In the genomic region with DNA sequence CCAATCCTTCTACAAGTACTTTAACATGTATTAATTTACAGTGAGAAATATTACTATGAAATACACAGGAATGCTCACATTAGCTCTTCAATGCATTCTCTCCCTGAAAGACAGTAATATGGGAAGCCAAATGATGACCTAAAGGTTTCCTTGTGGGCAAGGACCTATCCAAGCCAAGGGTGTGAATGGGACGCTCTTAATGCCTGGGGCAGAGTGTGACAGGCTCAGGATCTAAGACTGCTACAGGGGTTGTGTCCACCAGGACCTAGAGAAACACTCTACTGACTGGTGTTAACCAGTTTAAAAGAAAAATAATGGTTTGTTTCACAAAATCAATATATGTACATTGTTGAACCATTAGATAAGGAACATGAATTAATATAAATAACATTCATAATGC, we compare ENCODE assay signal across 24 cellular contexts.
DNase-seq lines count a peak whose midpoint lies in the region; ATAC-seq and TF ChIP-seq lines count a peak whose summit lies in the region.
"Had no signal": no experiment of that assay in that cellular context is flagged by ENCODE, and none has a peak within 500 bp of the region (broad histone marks: within the 10 kb centered on the region; RNA-seq: fewer than 3 reads in every experiment).

No MANE protein-coding gene starts in this region.

- H3K4me1 Mint-ChIP-seq in HFFc6 (ENCODE audit: low read depth) = peaks cover 39% of the 10 kb centered on the region

- H3K27ac Mint-ChIP-seq in HFFc6 = peak overlapping the region; percentile 6; the same call in 1 of the 2 replicates

- H3K27ac ChIP-seq in epithelial cell of prostate (peak overlapping the region; percentile 33), dorsolateral prefrontal cortex (no peak overlapping the region)
- H3K27ac ChIP-seq: A549 had no signal

- no peak overlapping the region for H3K4me3 ChIP-seq in BE2C (ENCODE audit: low read depth, low read length)
- no peak overlapping the region for H3K4me3 ChIP-seq in dorsolateral prefrontal cortex
- H3K4me3 ChIP-seq: A549, K562 had no signal

- H3K4me3 Mint-ChIP-seq in HFFc6 = no peak overlapping the region
- H3K4me3 Mint-ChIP-seq: CD4-positive, alpha-beta memory T cell had no signal

- no peaks in the 10 kb centered on the region for H3K4me1 ChIP-seq in BE2C

- H3K9me3 Mint-ChIP-seq in HFFc6 = no peaks in the 10 kb centered on the region

- ATAC-seq in HG03025 (IDR thresholded peaks at IDR 0.05; ENCODE audit: low FRiP score, unreplicated experiment) = no peak
- ATAC-seq: A549, HCT116, HepG2, K562 had no signal

- DNase-seq in HFFc6 (no peak), M059J (ENCODE audit: low read depth) (peak; percentile 31), epithelial cell of prostate (ENCODE audit: low read depth, low spot score) (no peak), NCI-H345 (lab: John Stamatoyannopoulos, UW) (no peak), BE2C (no peak), dorsolateral prefrontal cortex (no peak)
- DNase-seq: AML-193; C1 segment of cervical spinal cord; CD4-positive, alpha-beta memory T cell; COR-L47; GF-D8; Kasumi-1; MM.1S; NCI-H2029; NCI-H446 treated with DMSO at 0.1 percent for 48 hours; NCI-H526; NCI-H82; SK-N-SH; SW 1271 had no signal

- peaks cover 4% of the 10 kb centered on the region; the same call in 1 of the 2 replicates for H3K36me3 Mint-ChIP-seq in HFFc6 (ENCODE audit: low read depth)
- H3K36me3 Mint-ChIP-seq: CD4-positive, alpha-beta memory T cell had no signal

- H3K27me3 Mint-ChIP-seq in HFFc6 (ENCODE audit: insufficient read depth) = no peaks in the 10 kb centered on the region; the same call in 1 of the 2 replicates

- H3K36me3 ChIP-seq in BE2C = no peaks in the 10 kb centered on the region

- TF ChIP-seq CTCF in HFFc6 (IDR thresholded peaks at IDR 0.05) (no peak), BE2C (IDR thresholded peaks at IDR 0.05; ENCODE audit: low read depth, low read length) (no peak), dorsolateral prefrontal cortex (IDR thresholded peaks at IDR 0.05 in 54 of 56, conservative IDR thresholded peaks at IDR 0.05 in 2 of 56; ENCODE audit: low read depth in 1 of 56, partially characterized antibody in 56 of 56) (no peak)

- intact Hi-C loops in dorsolateral prefrontal cortex (cut with DNase I) = no loop called here

- H3K27me3 ChIP-seq in BE2C (no peaks in the 10 kb centered on the region), dorsolateral prefrontal cortex (no peaks in the 10 kb centered on the region)

- H3K9me3 ChIP-seq in BE2C = no peaks in the 10 kb centered on the region
- H3K9me3 ChIP-seq: A549, SK-N-SH had no signal
